12 cellular contexts compared by ENCODE assay signal in genomic region chr1:198161718-198162090, GRCh38. TPM values are rescaled to one million over a fixed set of nuclear protein-coding genes. Genes with fewer than 3 reads are reported as not detected.
DNase-seq lines count a peak whose midpoint lies in the region; ATAC-seq lines count a peak whose summit lies in the region.
"Had no signal": no experiment of that assay in that cellular context is flagged by ENCODE, and none has a peak within 500 bp of the region (broad histone marks: within the 10 kb centered on the region; RNA-seq: fewer than 3 reads in every experiment).

No MANE protein-coding gene starts in this region.

- peaks cover 82% of the 10 kb centered on the region for H3K4me1 ChIP-seq in CD4-positive, alpha-beta memory T cell (ENCODE audit: insufficient read depth, low read length)

- intact Hi-C loops in CD4-positive, alpha-beta memory T cell (cut with micrococcal nuclease): no loop called here

- CTCF ChIA-PET in CD4-positive, alpha-beta memory T cell (lab: Charles Lee; ENCODE audit: partially characterized antibody): no interaction called here

- H3K36me3 Mint-ChIP-seq in CD4-positive, alpha-beta memory T cell: peaks cover 0 to 14% of the 10 kb centered on the region in 2 donors
- peaks cover 6% of the 10 kb centered on the region for H3K36me3 Mint-ChIP-seq in activated naive CD8-positive, alpha-beta T cell treated with anti-CD3 and anti-CD28 coated beads, Interleukin-2, amount 50 U/mL, for 24 hours (ENCODE audit: low read depth)
- H3K36me3 Mint-ChIP-seq in naive thymus-derived CD8-positive, alpha-beta T cell: peaks cover 0 to 5% (median 0%) of the 10 kb centered on the region in 3 donors

- POLR2A ChIA-PET in CD4-positive, alpha-beta memory T cell (lab: Charles Lee; ENCODE audit: partially characterized antibody): interaction anchor here (0.7 to 1.1 kb wide), 4 partner anchors 10 to 26 kb away, joined by 3 to 7 read pairs (median 3); no protein-coding TSS in a partner anchor
- POLR2A ChIA-PET in naive thymus-derived CD8-positive, alpha-beta T cell (lab: Charles Lee): interaction anchor here (1.8 kb wide), 1 partner anchor 11 kb away, joined by 8 read pairs; no protein-coding TSS in a partner anchor

- H3K27me3 Mint-ChIP-seq in CD4-positive, alpha-beta memory T cell: no peaks in the 10 kb centered on the region
- no peaks in the 10 kb centered on the region for H3K27me3 Mint-ChIP-seq in activated naive CD8-positive, alpha-beta T cell treated with anti-CD3 and anti-CD28 coated beads, Interleukin-2, amount 50 U/mL, for 24 hours
- H3K27me3 Mint-ChIP-seq in naive thymus-derived CD8-positive, alpha-beta T cell: no peaks in the 10 kb centered on the region

- H3K36me3 ChIP-seq in CD4-positive, alpha-beta memory T cell (ENCODE audit: insufficient read depth, low read length): no peaks in the 10 kb centered on the region
- H3K36me3 ChIP-seq: suprapubic skin had no signal

- H3K9me3 Mint-ChIP-seq in CD4-positive, alpha-beta memory T cell: peaks cover 0 to 3% (median 0%) of the 10 kb centered on the region in 8 donors
- H3K9me3 Mint-ChIP-seq in activated naive CD8-positive, alpha-beta T cell treated with anti-CD3 and anti-CD28 coated beads, Interleukin-2, amount 50 U/mL, for 24 hours: no peaks in the 10 kb centered on the region
- no peaks in the 10 kb centered on the region for H3K9me3 Mint-ChIP-seq in naive thymus-derived CD8-positive, alpha-beta T cell

- H3K27ac Mint-ChIP-seq in CD4-positive, alpha-beta memory T cell: peak overlapping the region in 4 of 7 donors; percentile 74 to 98 (median 79)
- peak overlapping the region; percentile 98 for H3K27ac Mint-ChIP-seq in activated naive CD8-positive, alpha-beta T cell treated with anti-CD3 and anti-CD28 coated beads, Interleukin-2, amount 50 U/mL, for 24 hours
- peak overlapping the region; percentile 59 to 100 (median 86) for H3K27ac Mint-ChIP-seq in naive thymus-derived CD8-positive, alpha-beta T cell

- no peak for DNase-seq in CD4-positive, alpha-beta memory T cell
- no peak for DNase-seq in activated naive CD8-positive, alpha-beta T cell treated with anti-CD3 and anti-CD28 coated beads, Interleukin-2, amount 50 U/mL, for 24 hours
- DNase-seq in naive thymus-derived CD8-positive, alpha-beta T cell: no peak
- DNase-seq in NCI-H2029 treated with DMSO at 0.1 percent for 48 hours (lab: John Stamatoyannopoulos, UW) (no peak), NCI-H446 treated with DMSO at 0.1 percent for 48 hours (lab: John Stamatoyannopoulos, UW) (no peak)
- DNase-seq: aorta, DMS79, NCI-H187 treated with DMSO at 0.1 percent for 48 hours had no signal

- H3K4me3 Mint-ChIP-seq in CD4-positive, alpha-beta memory T cell: peak overlapping the region in 3 of 8 donors; percentile 41 to 76 (median 48)
- peak overlapping the region; percentile 58 for H3K4me3 Mint-ChIP-seq in activated naive CD8-positive, alpha-beta T cell treated with anti-CD3 and anti-CD28 coated beads, Interleukin-2, amount 50 U/mL, for 24 hours
- H3K4me3 Mint-ChIP-seq in naive thymus-derived CD8-positive, alpha-beta T cell: peak overlapping the region in 5 of 10 donors; percentile 46 to 65 (median 52)

- no peak overlapping the region for H3K4me3 ChIP-seq in CD4-positive, alpha-beta memory T cell (ENCODE audit: low read length in 2 of 2)
- H3K4me3 ChIP-seq: suprapubic skin had no signal

- H3K27ac ChIP-seq in CD4-positive, alpha-beta memory T cell (ENCODE audit: low read depth, low read length): no peak overlapping the region
- H3K27ac ChIP-seq: suprapubic skin had no signal

- no peaks in the 10 kb centered on the region for H3K9me3 ChIP-seq in CD4-positive, alpha-beta memory T cell (ENCODE audit: control insufficient read depth in 1 of 2, low read length in 2 of 2)
- H3K9me3 ChIP-seq: suprapubic skin had no signal

- no peaks in the 10 kb centered on the region for H3K27me3 ChIP-seq in CD4-positive, alpha-beta memory T cell (ENCODE audit: insufficient read depth, low read length)
- H3K27me3 ChIP-seq: suprapubic skin had no signal

- H3K4me1 Mint-ChIP-seq in CD4-positive, alpha-beta memory T cell: peaks cover 47 to 84% (median 66%) of the 10 kb centered on the region in 4 donors
- peaks cover 76% of the 10 kb centered on the region for H3K4me1 Mint-ChIP-seq in activated naive CD8-positive, alpha-beta T cell treated with anti-CD3 and anti-CD28 coated beads, Interleukin-2, amount 50 U/mL, for 24 hours
- H3K4me1 Mint-ChIP-seq in naive thymus-derived CD8-positive, alpha-beta T cell: peaks cover 37 to 92% (median 71%) of the 10 kb centered on the region in 4 donors

- ATAC-seq in GM19463 (IDR thresholded peaks at IDR 0.05; ENCODE audit: unreplicated experiment) (peak; percentile 2), GM19324 (IDR thresholded peaks at IDR 0.05; ENCODE audit: low FRiP score, unreplicated experiment) (no peak)
- ATAC-seq in activated naive CD8-positive, alpha-beta T cell treated with anti-CD3 and anti-CD28 coated beads, Interleukin-2, amount 50 U/mL, for 24 hours: no peak
- ATAC-seq in naive thymus-derived CD8-positive, alpha-beta T cell: no peak
- ATAC-seq: esophagus mucosa had no signal

RNA-seq across cellular contexts. Expression of gene NEK7, which starts 4.9 kb away (rescaled TPM):
- total RNA-seq in CD4-positive, alpha-beta memory T cell: 10 to 100 TPM; 56.9 to 63.8 TPM
- 10 to 100 TPM; 53.5 to 57.6 TPM for polyA plus RNA-seq in CD4-positive, alpha-beta memory T cell
- 10 to 100 TPM; 46.2 to 58.2 TPM for total RNA-seq in naive thymus-derived CD8-positive, alpha-beta T cell
- polyA plus RNA-seq in naive thymus-derived CD8-positive, alpha-beta T cell: 10 to 100 TPM; 21.6 to 44.5 (median 39.2) TPM
